ENCODE assay signal across 25 cellular contexts in genomic region chr11:127461575-127462344, GRCh38.
"Had no signal": no experiment of that assay in that cellular context is flagged by ENCODE, and none has a peak within 500 bp of the region (broad histone marks: within the 10 kb centered on the region; RNA-seq: fewer than 3 reads in every experiment).

No MANE protein-coding gene starts in this region.

- H3K36me3 ChIP-seq: left ventricle myocardium inferior, neutrophil, ovary, right atrium auricular region, right lobe of liver, stomach, thyroid gland, transverse colon, upper lobe of left lung, vagina had no signal

- H3K27ac Mint-ChIP-seq: naive thymus-derived CD4-positive, alpha-beta T cell; natural killer cell treated with Interleukin-12 subunit alpha and Interleukin-12 subunit beta and Interleukin-15 and Interleukin-18, amount 100 ng/mL, for 72 hours; progenitor cell of endocrine pancreas; stimulated activated naive B cell treated with anti-CD40 and anti-IgM and Interleukin-4, amounts not matched to agents 10 μg/mL and 1 μg/mL and 100 μg/mL, for 72 hours had no signal

- H3K4me3 Mint-ChIP-seq: naive thymus-derived CD4-positive, alpha-beta T cell; natural killer cell treated with Interleukin-12 subunit alpha and Interleukin-12 subunit beta and Interleukin-15 and Interleukin-18, amount 100 ng/mL, for 72 hours; stimulated activated naive B cell treated with anti-CD40 and anti-IgM and Interleukin-4, amounts not matched to agents 10 μg/mL and 1 μg/mL and 100 μg/mL, for 72 hours had no signal

- H3K4me1 ChIP-seq: left ventricle myocardium inferior, right atrium auricular region, right lobe of liver, stomach, testis, thyroid gland, transverse colon, upper lobe of left lung, vagina had no signal

- H3K27ac ChIP-seq: hepatocyte, left ventricle myocardium inferior, neutrophil, ovary, right atrium auricular region, right lobe of liver, stomach, testis, thyroid gland, transverse colon, upper lobe of left lung, vagina had no signal

- H3K9me3 Mint-ChIP-seq: natural killer cell treated with Interleukin-12 subunit alpha and Interleukin-12 subunit beta and Interleukin-15 and Interleukin-18, amount 100 ng/mL, for 72 hours; stimulated activated naive B cell treated with anti-CD40 and anti-IgM and Interleukin-4, amounts not matched to agents 10 μg/mL and 1 μg/mL and 100 μg/mL, for 72 hours had no signal

- H3K36me3 Mint-ChIP-seq: naive thymus-derived CD4-positive, alpha-beta T cell; natural killer cell treated with Interleukin-12 subunit alpha and Interleukin-12 subunit beta and Interleukin-15 and Interleukin-18, amount 100 ng/mL, for 72 hours; stimulated activated naive B cell treated with anti-CD40 and anti-IgM and Interleukin-4, amounts not matched to agents 10 μg/mL and 1 μg/mL and 100 μg/mL, for 72 hours had no signal

- H3K27me3 ChIP-seq: ovary, right atrium auricular region, right lobe of liver, stomach, testis, thyroid gland, transverse colon, upper lobe of left lung, vagina had no signal

- DNase-seq: islet precursor cell; left ventricle myocardium inferior; midbrain; mucosa of descending colon; naive thymus-derived CD4-positive, alpha-beta T cell; occipital lobe; ovary; right lobe of liver; stimulated activated CD4-positive, alpha-beta T cell treated with anti-CD3 and anti-CD28 coated beads, Interleukin-2, amount 100 ng/mL, for 24 hours; stimulated activated CD4-positive, alpha-beta T cell treated with anti-CD3 and anti-CD28 coated beads, Interleukin-4, amount 100 ng/mL, for 1 hour; stimulated activated naive B cell treated with anti-CD40 and anti-IgM and Interleukin-4, amounts not matched to agents 10 μg/mL and 1 μg/mL and 100 μg/mL, for 72 hours; stimulated activated naive CD8-positive, alpha-beta T cell treated with anti-CD3 and anti-CD28 coated beads, Interleukin-15, Interleukin-2, amounts not matched to agents 100 U/mL and 50 U/mL, for 24 hours; stomach; testis; thyroid gland; transverse colon; upper lobe of left lung had no signal

- H3K4me3 ChIP-seq: hepatocyte, left ventricle myocardium inferior, lung, mucosa of descending colon, ovary, right atrium auricular region, right lobe of liver, smooth muscle cell, stomach, testis, thyroid gland, transverse colon, upper lobe of left lung, vagina had no signal

- H3K4me2 ChIP-seq: hepatocyte, smooth muscle cell had no signal

- H3K79me2 ChIP-seq: hepatocyte had no signal

- H3K27me3 Mint-ChIP-seq: stimulated activated naive B cell treated with anti-CD40 and anti-IgM and Interleukin-4, amounts not matched to agents 10 μg/mL and 1 μg/mL and 100 μg/mL, for 72 hours had no signal

- ATAC-seq: mucosa of descending colon; naive thymus-derived CD4-positive, alpha-beta T cell; natural killer cell treated with Interleukin-12 subunit alpha and Interleukin-12 subunit beta and Interleukin-15 and Interleukin-18, amount 100 ng/mL, for 72 hours; right lobe of liver; stimulated activated naive B cell treated with anti-CD40 and anti-IgM and Interleukin-4, amounts not matched to agents 10 μg/mL and 1 μg/mL and 100 μg/mL, for 72 hours; stimulated activated naive CD8-positive, alpha-beta T cell treated with anti-CD3 and anti-CD28 coated beads, Interleukin-15, Interleukin-2, amounts not matched to agents 100 U/mL and 50 U/mL, for 24 hours had no signal

- H3K4me1 Mint-ChIP-seq: naive thymus-derived CD4-positive, alpha-beta T cell; stimulated activated naive B cell treated with anti-CD40 and anti-IgM and Interleukin-4, amounts not matched to agents 10 μg/mL and 1 μg/mL and 100 μg/mL, for 72 hours had no signal
